ENCODE assay signal across 22 cellular contexts in genomic region chr11:8802263-8802662, GRCh38.
"Had no signal": no experiment of that assay in that cellular context is flagged by ENCODE, and none has a peak within 500 bp of the region (broad histone marks: within the 10 kb centered on the region; RNA-seq: fewer than 3 reads in every experiment).

No MANE protein-coding gene starts in this region.

- H3K27ac ChIP-seq: coronary artery, pancreas had no signal

- H3K36me3 ChIP-seq: breast epithelium, pancreas had no signal

- FAIRE-seq: astrocyte, endometrium, pancreas had no signal

- H3K4me3 ChIP-seq: breast epithelium, coronary artery, mucosa of descending colon, pancreas, tibial artery had no signal

- H3K4me1 ChIP-seq: breast epithelium had no signal

- ATAC-seq: activated CD4-positive, alpha-beta T cell treated with anti-CD3 and anti-CD28 coated beads for 36 hours; esophagus mucosa; mucosa of descending colon; sciatic nerve; WTC11 had no signal

- H3K9me3 ChIP-seq: breast epithelium, mucosa of descending colon, pancreas, tibial artery had no signal

- H3K27me3 ChIP-seq: breast epithelium, pancreas, tibial artery had no signal

- DNase-seq: activated CD4-positive, alpha-beta T cell treated with anti-CD3 and anti-CD28 coated beads for 36 hours; activated CD4-positive, alpha-beta T cell treated with anti-CD3 and anti-CD28 coated beads, Interleukin-2, amount 50 U/mL, for 48 hours; activated gamma-delta T cell; hippocampal formation; islet precursor cell; mesenchymal stem cell; mucosa of descending colon; naive B cell; pancreas; stimulated activated CD4-positive, alpha-beta T cell treated with anti-CD3 and anti-CD28 coated beads, Interleukin-12 subunit alpha, Interleukin-12 subunit beta, amount 100 ng/mL, for 4 hours; stimulated activated CD4-positive, alpha-beta T cell treated with anti-CD3 and anti-CD28 coated beads, Interleukin-1b, Interleukin-23, amount 100 ng/mL, for 48 hours; stimulated activated CD8-positive, alpha-beta memory T cell treated with anti-CD3 and anti-CD28 coated beads, Interleukin-4, amount 100 ng/mL, for 48 hours; stimulated activated naive CD4-positive, alpha-beta T cell; substantia nigra; tibial artery had no signal
